14 cellular contexts compared by ENCODE assay signal in the genomic region with DNA sequence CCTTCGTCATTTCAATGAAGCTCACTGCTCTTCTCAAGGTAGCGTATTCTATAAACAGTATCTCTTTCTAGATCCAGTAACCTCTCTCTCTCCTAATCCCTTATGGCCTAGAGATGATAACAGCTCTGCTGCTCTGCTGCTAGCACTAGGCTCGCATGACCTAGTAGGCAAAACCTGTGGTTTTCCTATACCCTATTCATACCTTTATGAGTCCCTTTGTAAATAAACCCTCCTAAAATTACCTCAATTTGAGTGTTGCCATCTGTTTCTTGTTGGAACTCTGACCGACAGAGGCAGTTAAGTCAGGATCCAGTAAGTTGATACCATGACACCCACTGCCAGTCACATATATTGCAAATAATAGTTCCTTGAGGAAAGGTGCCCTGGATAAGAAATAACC. TPM values are rescaled to one million over a fixed set of nuclear protein-coding genes. Genes with fewer than 3 reads are reported as not detected.
DNase-seq lines count a peak whose midpoint lies in the region; ATAC-seq, FAIRE-seq and TF ChIP-seq lines count a peak whose summit lies in the region.
"Had no signal": no experiment of that assay in that cellular context is flagged by ENCODE, and none has a peak within 500 bp of the region (broad histone marks: within the 10 kb centered on the region; RNA-seq: fewer than 3 reads in every experiment).

No MANE protein-coding gene starts in this region.

- H3K14ac ChIP-seq in mesenchymal stem cell (ENCODE audit: low read length in 2 of 2), result no peak overlapping the region

- H3K27me3 ChIP-seq in SK-N-SH (ENCODE audit: insufficient read depth), result no peaks in the 10 kb centered on the region
- H3K27me3 ChIP-seq in mesenchymal stem cell (ENCODE audit: control insufficient read depth in 1 of 2, insufficient read depth in 1 of 2, low read length in 2 of 2), result no peaks in the 10 kb centered on the region
- H3K27me3 ChIP-seq: upper lobe of right lung had no signal

- no peak overlapping the region for H4K91ac ChIP-seq in mesenchymal stem cell (ENCODE audit: low read length)

- H3K4me2 ChIP-seq in SK-N-SH, result no peak overlapping the region
- no peak overlapping the region for H3K4me2 ChIP-seq in mesenchymal stem cell (ENCODE audit: low read length, poor library complexity, severe bottlenecking)

- ATAC-seq in GM21515 (IDR thresholded peaks at IDR 0.05; ENCODE audit: unreplicated experiment) (peak; percentile 60), HG03135 (IDR thresholded peaks at IDR 0.05; ENCODE audit: unreplicated experiment) (peak; percentile 54)
- ATAC-seq: activated CD8-positive, alpha-beta T cell treated with anti-CD3 and anti-CD28 coated beads, Interleukin-2, amount 10 ng/mL, durations not matched to agents 7 days and 5 days; upper lobe of right lung had no signal

- no peak overlapping the region for H3K27ac Mint-ChIP-seq in CD14-positive monocyte
- H3K27ac Mint-ChIP-seq: activated CD8-positive, alpha-beta T cell treated with anti-CD3 and anti-CD28 coated beads, Interleukin-2, amount 10 ng/mL, durations not matched to agents 7 days and 5 days; activated naive CD8-positive, alpha-beta T cell treated with anti-CD3 and anti-CD28 coated beads, Interleukin-2, amount 10 ng/mL, durations not matched to agents 7 days and 5 days; naive B cell had no signal

- H3K4me1 Mint-ChIP-seq in CD14-positive monocyte, result peaks cover 1% of the 10 kb centered on the region

- FAIRE-seq in GM12892 (lab: Jason Lieb, UNC), result peak; percentile 82

- intact Hi-C loops in CD14-positive monocyte (cut with micrococcal nuclease), result no loop called here

- no peak overlapping the region for H3K23ac ChIP-seq in mesenchymal stem cell (ENCODE audit: low read length in 2 of 2)

- H2BK5ac ChIP-seq in mesenchymal stem cell (ENCODE audit: low read depth, low read length, poor library complexity, severe bottlenecking), result no peak overlapping the region

- CTCF ChIA-PET in SK-N-SH (lab: Yijun Ruan, JAX), result no interaction called here

- H3K27ac ChIP-seq in SK-N-SH (ENCODE audit: low read depth in 2 of 2, low read length in 1 of 2), result no peak overlapping the region
- H3K27ac ChIP-seq in mesenchymal stem cell (ENCODE audit: low read length, poor library complexity, severe bottlenecking), result no peak overlapping the region
- H3K27ac ChIP-seq: upper lobe of right lung had no signal

- peaks cover 3 to 8% of the 10 kb centered on the region in 2 experiments; a peak in 2 of 4 replicates for H3K4me1 ChIP-seq in SK-N-SH (ENCODE audit: control insufficient read depth in 1 of 2, insufficient read depth in 2 of 2, low read depth in 1 of 2, low read length in 1 of 2)
- no peaks in the 10 kb centered on the region for H3K4me1 ChIP-seq in mesenchymal stem cell (ENCODE audit: control insufficient read depth, insufficient read depth, low read depth, low read length)
- H3K4me1 ChIP-seq: upper lobe of right lung had no signal

- no peak for TF ChIP-seq CTCF in SK-N-SH (IDR thresholded peaks at IDR 0.05)
- no peak for TF ChIP-seq CTCF in CD14-positive monocyte (IDR thresholded peaks at IDR 0.05)

- no peak overlapping the region for H2BK120ac ChIP-seq in mesenchymal stem cell (ENCODE audit: low read depth, low read length)

- H3K79me2 ChIP-seq in SK-N-SH (ENCODE audit: insufficient read depth), result peaks cover 39% of the 10 kb centered on the region

- no peak for TF ChIP-seq POLR2A in GM12892 (IDR thresholded peaks at IDR 0.05; ENCODE audit: low read depth, low read length)

- no peak for DNase-seq in GM12892 (ENCODE audit: insufficient read length)
- peak; percentile 96 for DNase-seq in NCI-H526 treated with DMSO at 0.1 percent for 48 hours (lab: John Stamatoyannopoulos, UW)
- no peak for DNase-seq in activated CD8-positive, alpha-beta memory T cell treated with anti-CD3 and anti-CD28 coated beads, Interleukin-2, amount 50 U/mL, for 48 hours
- no peak for DNase-seq in SK-N-SH
- DNase-seq in CD14-positive monocyte (ENCODE audit: low spot score), result no peak
- DNase-seq in mesenchymal stem cell, result no peak
- DNase-seq: activated CD8-positive, alpha-beta T cell treated with anti-CD3 and anti-CD28 coated beads, Interleukin-2, amount 10 ng/mL, durations not matched to agents 7 days and 5 days; activated naive CD8-positive, alpha-beta T cell treated with anti-CD3 and anti-CD28 coated beads, Interleukin-2, amount 10 ng/mL, durations not matched to agents 7 days and 5 days; naive B cell; T-helper 2 cell; upper lobe of right lung had no signal

- no peak overlapping the region for H3K9ac ChIP-seq in SK-N-SH
- no peak overlapping the region for H3K9ac ChIP-seq in mesenchymal stem cell (ENCODE audit: low read length)

- H4K8ac ChIP-seq in mesenchymal stem cell (ENCODE audit: low read length), result no peak overlapping the region

- no peaks in the 10 kb centered on the region for H3K9me2 ChIP-seq in SK-N-SH

- peaks cover 14% of the 10 kb centered on the region for H3F3A ChIP-seq in SK-N-SH (replicated peaks; ENCODE audit: insufficient read depth)

- H3K18ac ChIP-seq in mesenchymal stem cell (ENCODE audit: low read depth in 1 of 2, low read length in 2 of 2), result no peak overlapping the region

- H3K9me3 ChIP-seq in SK-N-SH (no peaks in the 10 kb centered on the region), mesenchymal stem cell (ENCODE audit: control insufficient read depth, low read length) (no peaks in the 10 kb centered on the region)
- H3K9me3 ChIP-seq: upper lobe of right lung had no signal

- no peaks in the 10 kb centered on the region for H4K20me1 ChIP-seq in SK-N-SH (ENCODE audit: insufficient read depth)

- no peak overlapping the region for H3K4me3 Mint-ChIP-seq in CD14-positive monocyte
- H3K4me3 Mint-ChIP-seq: activated CD8-positive, alpha-beta T cell treated with anti-CD3 and anti-CD28 coated beads, Interleukin-2, amount 10 ng/mL, durations not matched to agents 7 days and 5 days; activated naive CD8-positive, alpha-beta T cell treated with anti-CD3 and anti-CD28 coated beads, Interleukin-2, amount 10 ng/mL, durations not matched to agents 7 days and 5 days; naive B cell had no signal

- H3K9me3 Mint-ChIP-seq in CD14-positive monocyte, result no peaks in the 10 kb centered on the region
- H3K9me3 Mint-ChIP-seq: activated naive CD8-positive, alpha-beta T cell treated with anti-CD3 and anti-CD28 coated beads, Interleukin-2, amount 10 ng/mL, durations not matched to agents 7 days and 5 days; naive B cell had no signal

- no peak overlapping the region for H3K4me3 ChIP-seq in SK-N-SH (ENCODE audit: low read depth in 2 of 2, low read length in 1 of 2)
- H3K4me3 ChIP-seq in mesenchymal stem cell (ENCODE audit: insufficient read depth in 1 of 2, low read depth in 1 of 2, low read length in 2 of 2), result no peak overlapping the region
- H3K4me3 ChIP-seq: upper lobe of right lung had no signal

- no peaks in the 10 kb centered on the region for H3K27me3 Mint-ChIP-seq in CD14-positive monocyte (ENCODE audit: low read depth in 3 of 3)
- H3K27me3 Mint-ChIP-seq: activated naive CD8-positive, alpha-beta T cell treated with anti-CD3 and anti-CD28 coated beads, Interleukin-2, amount 10 ng/mL, durations not matched to agents 7 days and 5 days; naive B cell had no signal

- H2AK5ac ChIP-seq in mesenchymal stem cell (ENCODE audit: low read length, severe bottlenecking), result no peak overlapping the region

- H2BK15ac ChIP-seq in mesenchymal stem cell (ENCODE audit: low read depth, poor library complexity, severe bottlenecking), result no peak overlapping the region

- 96% methylated on average over 4 of the region's 4 CpGs for WGBS in SK-N-SH (ENCODE audit: low lambda C conversion rate)
- 92% methylated on average over 4 of the region's 4 CpGs for WGBS in mesenchymal stem cell

- H3K4ac ChIP-seq in mesenchymal stem cell (ENCODE audit: low read depth in 1 of 2, low read length in 2 of 2), result no peak overlapping the region

- peaks cover 37 to 38% of the 10 kb centered on the region in 2 donors for H3K36me3 Mint-ChIP-seq in CD14-positive monocyte

- no peak overlapping the region for H2AFZ ChIP-seq in SK-N-SH (ENCODE audit: low read depth)
- no peak overlapping the region for H2AFZ ChIP-seq in mesenchymal stem cell (ENCODE audit: low read depth, low read length)

- TF ChIP-seq RAD21 in SK-N-SH (IDR thresholded peaks at IDR 0.05; ENCODE audit: low read length), result no peak

- H3K36me3 ChIP-seq in SK-N-SH (replicated peaks in 1 of 2; ENCODE audit: control insufficient read depth in 1 of 2, insufficient read depth in 2 of 2, low read length in 1 of 2), result peaks cover 77 to 79% of the 10 kb centered on the region in 2 experiments
- peaks cover 3 to 45% of the 10 kb centered on the region in 2 experiments for H3K36me3 ChIP-seq in mesenchymal stem cell (ENCODE audit: control insufficient read depth in 1 of 2, insufficient read depth in 2 of 2, low read depth in 1 of 2, low read length in 2 of 2)

- H3K79me1 ChIP-seq in mesenchymal stem cell (replicated peaks; ENCODE audit: low read length, poor library complexity, severe bottlenecking), result peaks cover 13% of the 10 kb centered on the region

- POLR2A ChIA-PET in SK-N-SH (lab: Yijun Ruan, JAX), result no interaction called here

- no peak overlapping the region for H2BK12ac ChIP-seq in mesenchymal stem cell (ENCODE audit: low read length in 2 of 2)

- no peak for TF ChIP-seq EP300 in SK-N-SH (IDR thresholded peaks at IDR 0.05; ENCODE audit: borderline replicate concordance in 1 of 2, low read depth in 1 of 2, low read length in 1 of 2)

TF ChIP-seq in SK-N-SH, 30 proteins besides CTCF, POLR2A, EP300 and RAD21:
- TF ChIP-seq POLR2AphosphoS5 (IDR thresholded peaks at IDR 0.05; ENCODE audit: low read depth, low read length) (no peak), CHD2 (IDR thresholded peaks at IDR 0.05; ENCODE audit: low read length, partially characterized antibody) (no peak)
TF ChIP-seq in SK-N-SH: peak in this region for 0.

RNA-seq across cellular contexts. Expression of gene CCDC14, which starts 7.3 kb away (rescaled TPM):
- 55.8 TPM for polyA plus RNA-seq in GM12892 (2012; ENCODE audit: missing spikeins)
- polyA plus RNA-seq in SK-N-SH (2012; rRNA removed) (147 and 197 TPM in 2 replicates), CD14-positive monocyte (1 to 10 TPM; 1.1 to 4.0 TPM)
- polyA plus RNA-seq in SK-N-SH (2012; cell fraction: cytosol; rRNA removed), result 30.5 and 42.1 TPM in 2 replicates
- 605 and 1,249 TPM in 2 replicates for polyA plus RNA-seq in SK-N-SH (2012; cell fraction: nucleus; rRNA removed)
- 27.9 TPM for polyA plus RNA-seq in mesenchymal stem cell (2013, experiment 1 of 2)
- polyA plus RNA-seq in mesenchymal stem cell (2013, experiment 2 of 2), result 27.6 TPM

RNA-seq across cellular contexts. Expression of gene ROPN1, which starts 38.2 kb away (rescaled TPM):
- polyA plus RNA-seq in GM12892 (2012; ENCODE audit: missing spikeins), result not detected
- polyA plus RNA-seq in SK-N-SH (2012; rRNA removed) (0.05 TPM in 1 of 2 replicates, not detected in the other), CD14-positive monocyte (not detected)
- not detected in 2 replicates for polyA plus RNA-seq in SK-N-SH (2012; cell fraction: cytosol; rRNA removed)
- polyA plus RNA-seq in SK-N-SH (2012; cell fraction: nucleus; rRNA removed), result 0.05 TPM in 1 of 2 replicates, not detected in the other
- not detected for polyA plus RNA-seq in mesenchymal stem cell (2013, experiment 1 of 2)
- polyA plus RNA-seq in mesenchymal stem cell (2013, experiment 2 of 2), result not detected
- polyA plus RNA-seq: BJ had no signal

Comparison
In these comparisons a context has a peak if more than half of its experiments do, and no peak if none do; other contexts are left out.
1. RNA of gene CCDC14, which starts 7.3 kb away (polyA plus RNA-seq): 30.5 to 1,249 TPM in SK-N-SH; 1.1 to 4.0 TPM in CD14-positive monocyte; every median in the first group is over 4 times any median in the second.